8 cellular contexts compared by ENCODE assay signal in the genomic region with DNA sequence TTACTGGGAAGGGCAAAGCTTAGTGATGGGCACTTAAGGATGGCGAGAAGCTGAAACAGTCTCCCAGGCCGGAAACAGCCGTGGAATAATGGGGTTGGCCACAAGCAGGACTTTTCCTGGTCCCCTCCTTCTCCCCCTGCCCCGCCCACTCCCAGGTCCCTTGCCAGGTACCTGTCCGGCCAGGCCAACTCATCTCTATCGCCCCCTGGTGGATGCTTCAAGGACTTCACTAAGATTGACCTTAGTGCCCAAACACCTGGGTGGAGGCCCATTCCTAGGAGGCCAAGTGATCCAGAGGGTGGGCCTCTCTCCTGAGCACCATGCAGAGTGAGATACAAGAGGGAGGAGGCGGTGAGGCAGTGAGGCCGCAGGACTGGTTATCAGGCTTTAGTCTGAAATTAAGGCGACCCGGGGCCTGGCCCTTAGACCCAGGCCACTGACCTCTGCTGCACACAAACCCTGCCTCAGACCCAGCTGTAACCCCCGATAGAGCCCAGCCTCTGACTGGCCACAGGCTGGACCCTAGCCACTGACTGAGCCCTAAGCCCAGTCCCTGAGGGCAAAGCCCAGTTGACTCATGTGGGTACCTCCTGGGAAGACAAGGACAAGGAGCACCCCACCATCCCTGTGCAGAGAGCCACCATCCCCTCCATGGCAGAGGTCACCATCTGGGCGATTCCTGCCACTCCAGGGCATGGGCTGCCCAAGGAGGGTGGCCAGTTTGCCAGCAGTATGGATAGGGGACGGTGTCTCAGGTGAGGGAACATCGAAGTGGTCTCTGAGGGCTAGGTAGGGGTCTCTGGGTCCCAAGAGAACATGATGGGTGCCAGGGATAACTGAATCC. TPM values are rescaled to one million over a fixed set of nuclear protein-coding genes. Genes with fewer than 3 reads are reported as not detected.
DNase-seq lines count a peak whose midpoint lies in the region; ATAC-seq and TF ChIP-seq lines count a peak whose summit lies in the region.

No MANE protein-coding gene starts in this region.

- H3K27me3 ChIP-seq in foreskin keratinocyte = no peaks in the 10 kb centered on the region

- no peak overlapping the region for H3K27ac Mint-ChIP-seq in activated T-cell treated with anti-CD3 and anti-CD28 coated beads, Interleukin-2, amount 50 U/mL, for 24 hours
- no peak overlapping the region for H3K27ac Mint-ChIP-seq in progenitor cell of endocrine pancreas

- no peaks in the 10 kb centered on the region for H3K27me3 Mint-ChIP-seq in activated T-cell treated with anti-CD3 and anti-CD28 coated beads, Interleukin-2, amount 50 U/mL, for 24 hours
- H3K27me3 Mint-ChIP-seq in progenitor cell of endocrine pancreas = peaks cover 16% of the 10 kb centered on the region

- no peaks in the 10 kb centered on the region for H3K4me1 ChIP-seq in foreskin keratinocyte

- intact Hi-C loops in posterior vena cava (cut with DNase I) = loop anchor here in 1 of 2 donors (10.0 kb wide), 1 partner anchor 305 kb away; no protein-coding TSS in a partner anchor

- no peak overlapping the region for H3K27ac ChIP-seq in foreskin keratinocyte

- DNase-seq in AG08396 (ENCODE audit: low spot score) (peak; percentile 52), NCI-H345 (lab: John Stamatoyannopoulos, UW) (peak; percentile 28), foreskin keratinocyte (peak in 1 of 2 donors; percentile 16), progenitor cell of endocrine pancreas (ENCODE audit: low spot score, unreplicated experiment) (peak; percentile 73), posterior vena cava (ENCODE audit: low spot score) (no peak)
- peak; percentile 74 for DNase-seq in activated T-cell treated with anti-CD3 and anti-CD28 coated beads, Interleukin-2, amount 50 U/mL, for 24 hours

- no peaks in the 10 kb centered on the region for H3K36me3 Mint-ChIP-seq in activated T-cell treated with anti-CD3 and anti-CD28 coated beads, Interleukin-2, amount 50 U/mL, for 24 hours (ENCODE audit: low read depth)
- H3K36me3 Mint-ChIP-seq in progenitor cell of endocrine pancreas (ENCODE audit: insufficient read depth) = no peaks in the 10 kb centered on the region

- H3K4me3 Mint-ChIP-seq in activated T-cell treated with anti-CD3 and anti-CD28 coated beads, Interleukin-2, amount 50 U/mL, for 24 hours = no peak overlapping the region
- no peak overlapping the region for H3K4me3 Mint-ChIP-seq in progenitor cell of endocrine pancreas (ENCODE audit: low read depth)

- H3K4me1 Mint-ChIP-seq in activated T-cell treated with anti-CD3 and anti-CD28 coated beads, Interleukin-2, amount 50 U/mL, for 24 hours (ENCODE audit: low read depth) = peaks cover 7% of the 10 kb centered on the region
- H3K4me1 Mint-ChIP-seq in progenitor cell of endocrine pancreas (ENCODE audit: low read depth) = peaks cover 6% of the 10 kb centered on the region

- ATAC-seq in GM18868 (IDR thresholded peaks at IDR 0.05; ENCODE audit: unreplicated experiment) (peak; percentile 54), foreskin keratinocyte (peak; percentile 53), GM21619 (IDR thresholded peaks at IDR 0.05; ENCODE audit: unreplicated experiment) (no peak)

- TF ChIP-seq CTCF in foreskin keratinocyte (conservative IDR thresholded peaks at IDR 0.05) (peak; percentile 75), progenitor cell of endocrine pancreas (IDR thresholded peaks at IDR 0.05; ENCODE audit: unreplicated experiment) (peak; percentile 78)

- H3K9me3 Mint-ChIP-seq in activated T-cell treated with anti-CD3 and anti-CD28 coated beads, Interleukin-2, amount 50 U/mL, for 24 hours = no peaks in the 10 kb centered on the region
- no peaks in the 10 kb centered on the region for H3K9me3 Mint-ChIP-seq in progenitor cell of endocrine pancreas (ENCODE audit: low read depth)

RNA-seq across cellular contexts. Expression of gene VIPR1, which starts 37.6 kb away (rescaled TPM):
- total RNA-seq in foreskin keratinocyte = 2.8 and 3.2 TPM in 2 replicates
- polyA plus RNA-seq in foreskin keratinocyte = 1.9 and 2.3 TPM in 2 replicates
- total RNA-seq in progenitor cell of endocrine pancreas = 5.8 and 6.8 TPM in 2 replicates
- total RNA-seq in posterior vena cava = 1 to 10 TPM; 1.3 to 2.2 TPM

RNA-seq across cellular contexts. Expression of gene SEC22C, which starts 41.7 kb away (rescaled TPM):
- 54.8 and 59.8 TPM in 2 replicates for total RNA-seq in foreskin keratinocyte
- 34.9 and 40.5 TPM in 2 replicates for polyA plus RNA-seq in foreskin keratinocyte
- 36.9 and 40.2 TPM in 2 replicates for total RNA-seq in progenitor cell of endocrine pancreas
- total RNA-seq in posterior vena cava = 10 to 100 TPM; 43.8 to 47.0 TPM

RNA-seq across cellular contexts. Expression of gene SS18L2, which starts 50.6 kb away (rescaled TPM):
- total RNA-seq in foreskin keratinocyte (27.2 and 31.9 TPM in 2 replicates), progenitor cell of endocrine pancreas (39.5 and 43.9 TPM in 2 replicates), posterior vena cava (10 to 100 TPM; 15.4 to 16.8 TPM)
- 41.9 and 50.1 TPM in 2 replicates for polyA plus RNA-seq in foreskin keratinocyte
